In genomic region chr20:12171927-12172581, GRCh38 we compare ENCODE assay signal across 11 cellular contexts.
DNase-seq lines count a peak whose midpoint lies in the region; ATAC-seq and TF ChIP-seq lines count a peak whose summit lies in the region.
"Had no signal": no experiment of that assay in that cellular context is flagged by ENCODE, and none has a peak within 500 bp of the region (broad histone marks: within the 10 kb centered on the region; RNA-seq: fewer than 3 reads in every experiment).

No MANE protein-coding gene starts in this region.

- no peaks in the 10 kb centered on the region for H3K27me3 ChIP-seq in H7 (ENCODE audit: control insufficient read depth, insufficient read depth, low read length)

- H3K36me3 Mint-ChIP-seq in Calu3 (ENCODE audit: insufficient read depth, unreplicated experiment) = no peaks in the 10 kb centered on the region
- H3K36me3 Mint-ChIP-seq in WTC11 = peaks cover 16% of the 10 kb centered on the region

- CTCF ChIA-PET in Calu3 (lab: Charles Lee) (interaction anchor here (0.7 kb wide), 1 partner anchor 81 kb away, joined by 3 read pairs; no protein-coding TSS in a partner anchor), WTC11 (lab: Charles Lee) (no interaction called here)

- H3K27ac Mint-ChIP-seq in Calu3 (ENCODE audit: unreplicated experiment) (peak overlapping the region; percentile 19), WTC11 (no peak overlapping the region)
- H3K27ac Mint-ChIP-seq: activated T-cell treated with anti-CD3 and anti-CD28 coated beads, Interleukin-2, amount 50 U/mL, for 24 hours; T-helper 1 cell treated with Interleukin-12 subunit alpha and Interleukin-12 subunit beta and Interleukin-4 antibody, amounts not matched to agents 30 μg/mL and 1 μg/mL, for 36 hours had no signal

- no peaks in the 10 kb centered on the region for H3K27me3 Mint-ChIP-seq in Calu3 (ENCODE audit: unreplicated experiment)
- H3K27me3 Mint-ChIP-seq in WTC11 (ENCODE audit: low read depth) = no peaks in the 10 kb centered on the region
- H3K27me3 Mint-ChIP-seq: activated T-cell treated with anti-CD3 and anti-CD28 coated beads, Interleukin-2, amount 50 U/mL, for 24 hours had no signal

- no peak for DNase-seq in Calu3
- peak; percentile 47 for DNase-seq in NCI-H146 (lab: John Stamatoyannopoulos, UW)
- DNase-seq in WTC11 (ENCODE audit: low spot score) = no peak
- peak; percentile 2 for DNase-seq in midbrain (lab: John Stamatoyannopoulos, UW)
- no peak for DNase-seq in H7
- DNase-seq in activated effector memory CD4-positive, alpha-beta T cell treated with Interleukin-2 at 50 U/mL for 16 hours = no peak
- DNase-seq: activated T-cell treated with anti-CD3 and anti-CD28 coated beads, Interleukin-2, amount 50 U/mL, for 24 hours; KG1 had no signal

- TF ChIP-seq CTCF in Calu3 (IDR thresholded peaks at IDR 0.05; ENCODE audit: unreplicated experiment) = no peak
- TF ChIP-seq CTCF in WTC11 (IDR thresholded peaks at IDR 0.05) = no peak

- no peaks in the 10 kb centered on the region for H3K36me3 ChIP-seq in H7 (replicated peaks; ENCODE audit: control insufficient read depth, insufficient read depth, low read length)

- POLR2A ChIA-PET in WTC11 (lab: Charles Lee) = no interaction called here

- peaks cover 38% of the 10 kb centered on the region for H3K4me1 Mint-ChIP-seq in Calu3 (ENCODE audit: low read depth, unreplicated experiment)
- peaks cover 20% of the 10 kb centered on the region for H3K4me1 Mint-ChIP-seq in WTC11

- no peak overlapping the region for H3K4me3 ChIP-seq in H7 (ENCODE audit: insufficient read depth, low read depth, low read length)

- intact Hi-C loops in Calu3 (cut with micrococcal nuclease; ENCODE audit: unreplicated experiment) = loop anchor here (10.0 kb wide), 1 partner anchor 157 kb away; no protein-coding TSS in a partner anchor

- H3K4me3 Mint-ChIP-seq in Calu3 (ENCODE audit: low read depth, unreplicated experiment) = no peak overlapping the region
- no peak overlapping the region for H3K4me3 Mint-ChIP-seq in WTC11
- H3K4me3 Mint-ChIP-seq: activated T-cell treated with anti-CD3 and anti-CD28 coated beads, Interleukin-2, amount 50 U/mL, for 24 hours; T-helper 1 cell treated with Interleukin-12 subunit alpha and Interleukin-12 subunit beta and Interleukin-4 antibody, amounts not matched to agents 30 μg/mL and 1 μg/mL, for 36 hours had no signal

- BruUV-seq in Calu3 (replicated peaks; lab: Mats Ljungman, UMichigan) = no TSS peak

- no peaks in the 10 kb centered on the region for H3K9me3 Mint-ChIP-seq in Calu3 (ENCODE audit: low read depth, unreplicated experiment)
- peaks cover 27% of the 10 kb centered on the region for H3K9me3 Mint-ChIP-seq in WTC11

- ATAC-seq in WTC11 = peak; percentile 78
- no peak for ATAC-seq in GM19455 (IDR thresholded peaks at IDR 0.05; ENCODE audit: unreplicated experiment)
- ATAC-seq in GM21367 (IDR thresholded peaks at IDR 0.05; ENCODE audit: unreplicated experiment) = no peak

TF ChIP-seq in WTC11, 78 proteins besides CTCF, POLR2A, EP300 and RAD21:
- TF ChIP-seq FOXP4 (CRISPR knock-in tag; IDR thresholded peaks at IDR 0.05) = no peak
- TF ChIP-seq SOX15 (CRISPR knock-in tag; IDR thresholded peaks at IDR 0.05) = no peak
- TF ChIP-seq CDX4 (CRISPR knock-in tag; IDR thresholded peaks at IDR 0.05; ENCODE audit: borderline replicate concordance) = no peak
- TF ChIP-seq ZNF425 (CRISPR knock-in tag; conservative IDR thresholded peaks at IDR 0.05) = no peak
- no peak for TF ChIP-seq ERG (CRISPR knock-in tag; IDR thresholded peaks at IDR 0.05)
- no peak for TF ChIP-seq PRRX2 (CRISPR knock-in tag; IDR thresholded peaks at IDR 0.05)
- TF ChIP-seq ELF4 (CRISPR knock-in tag; IDR thresholded peaks at IDR 0.05; ENCODE audit: low read depth) = no peak
- TF ChIP-seq CBFB (CRISPR knock-in tag; IDR thresholded peaks at IDR 0.05; ENCODE audit: low read depth) = no peak
- no peak for TF ChIP-seq NR2C2 (CRISPR knock-in tag; IDR thresholded peaks at IDR 0.05)
- TF ChIP-seq ZNF423 (CRISPR knock-in tag; IDR thresholded peaks at IDR 0.05) = no peak

Comparison
In these comparisons a context has a peak if more than half of its experiments do, and no peak if none do; other contexts are left out.
1. DNase-seq: peak in NCI-H146 (single experiment) and midbrain (single experiment); none in Calu3 (single experiment), WTC11 (single experiment), H7 (single experiment) and activated effector memory CD4-positive, alpha-beta T cell treated with Interleukin-2 at 50 U/mL for 16 hours (single experiment).